In the genomic region with DNA sequence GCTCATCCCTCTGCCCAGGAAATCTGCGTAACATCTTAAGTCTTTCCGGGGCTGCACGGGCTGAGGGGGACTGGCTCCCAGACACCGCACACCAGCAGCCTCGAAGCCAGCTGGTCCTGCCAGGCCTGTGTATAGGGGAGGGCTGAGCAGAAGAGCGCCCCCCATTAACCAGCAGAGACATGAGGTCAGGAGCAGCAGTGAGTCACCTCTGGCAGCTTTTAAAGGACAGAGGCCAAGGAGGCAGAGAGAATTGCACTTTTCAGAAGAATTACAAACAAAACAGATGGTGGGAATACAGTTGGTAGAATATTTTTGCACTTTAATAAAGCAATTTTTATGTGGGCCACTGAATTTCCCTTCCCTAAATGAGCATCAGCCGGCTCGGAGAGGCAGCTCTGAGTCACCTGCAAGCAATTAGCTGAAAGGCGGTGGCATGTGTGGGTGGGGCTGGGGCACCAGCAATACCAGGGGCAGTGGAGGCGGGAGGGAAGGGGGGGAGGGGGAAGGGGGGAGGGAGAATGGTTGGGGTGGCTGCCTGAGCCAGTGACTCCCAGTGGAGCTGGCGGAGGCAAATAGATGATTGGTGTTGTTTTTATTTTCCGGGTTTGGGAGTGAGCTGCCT, we compare ENCODE assay signal across 8 cellular contexts. TPM values are rescaled to one million over a fixed set of nuclear protein-coding genes. Genes with fewer than 3 reads are reported as not detected.
DNase-seq lines count a peak whose midpoint lies in the region; ATAC-seq and TF ChIP-seq lines count a peak whose summit lies in the region.
"Had no signal": no experiment of that assay in that cellular context is flagged by ENCODE, and none has a peak within 500 bp of the region (broad histone marks: within the 10 kb centered on the region; RNA-seq: fewer than 3 reads in every experiment).

No MANE protein-coding gene starts in this region.

- H3K27me3 Mint-ChIP-seq in CD8-positive, alpha-beta T cell (ENCODE audit: low read depth) = no peaks in the 10 kb centered on the region

- peak overlapping the region; percentile 79 for H3K4me2 ChIP-seq in HCT116 (ENCODE audit: low read length)

- TF ChIP-seq CTCF in HCT116 (IDR thresholded peaks at IDR 0.05 in 2 of 3, conservative IDR thresholded peaks at IDR 0.05 in 1 of 3; ENCODE audit: borderline replicate concordance in 1 of 3, insufficient read depth in 1 of 3, low read depth in 2 of 3, low read length in 2 of 3) = peak in 2 of 3 experiments; percentile 15 to 32; a peak in 3 of 6 replicates
- no peak for TF ChIP-seq CTCF in CD8-positive, alpha-beta T cell (IDR thresholded peaks at IDR 0.05)

- POLR2A ChIA-PET in HCT116 (lab: Charles Lee) = interaction anchor here (0.6 to 1.9 kb wide), 6 partner anchors 9 to 162 kb away, joined by 3 to 7 read pairs (median 4); no protein-coding TSS in a partner anchor
- POLR2A ChIA-PET in CD8-positive, alpha-beta T cell (lab: Charles Lee) = no interaction called here

- H3K9me3 ChIP-seq in HCT116 (ENCODE audit: control insufficient read depth in 1 of 2, insufficient read depth in 1 of 2, low read depth in 1 of 2, low read length in 2 of 2) = no peaks in the 10 kb centered on the region
- no peaks in the 10 kb centered on the region for H3K9me3 ChIP-seq in CD8-positive, alpha-beta T cell (ENCODE audit: low read length)

- RAD21 ChIA-PET in HCT116 (lab: Charles Lee; ENCODE audit: low non-redundant PET in 1 of 2, low total read pairs in 2 of 2, uncharacterized antibody in 2 of 2, unreplicated experiment in 2 of 2) = interaction anchor here in 1 of 2 experiments (0.6 kb wide), 1 partner anchor 149 kb away, joined by 3 read pairs; no protein-coding TSS in a partner anchor

- intact Hi-C loops in HCT116 (cut with micrococcal nuclease) = no loop called here
- intact Hi-C loops in CD8-positive, alpha-beta T cell (cut with DNase I, micrococcal nuclease) = no loop called here

- no peak for TF ChIP-seq POLR2A in HCT116 (IDR thresholded peaks at IDR 0.05; ENCODE audit: borderline replicate concordance, extremely low read depth, insufficient read depth, insufficient read length)

- H2AFZ ChIP-seq in HCT116 (ENCODE audit: low read depth, low read length, poor library complexity, severe bottlenecking) = no peak overlapping the region

- no peak overlapping the region for H3K4me3 Mint-ChIP-seq in CD8-positive, alpha-beta T cell

- no peak overlapping the region for H3K27ac Mint-ChIP-seq in CD8-positive, alpha-beta T cell

- no peaks in the 10 kb centered on the region for H3K9me3 Mint-ChIP-seq in CD8-positive, alpha-beta T cell

- peak overlapping the region; percentile 67 for H3K27ac ChIP-seq in HCT116 (ENCODE audit: low read depth, low read length)
- H3K27ac ChIP-seq in CD8-positive, alpha-beta T cell (ENCODE audit: low read depth, low read length) = no peak overlapping the region
- H3K27ac ChIP-seq: HL-60 had no signal

- no peaks in the 10 kb centered on the region for H3K9me2 ChIP-seq in HCT116 (ENCODE audit: insufficient read depth)

- CTCF ChIA-PET in HCT116 (lab: Charles Lee) = interaction anchor here (0.6 to 1.6 kb wide), 8 partner anchors 9 to 452 kb away, joined by 3 to 4 read pairs (median 3); no protein-coding TSS in a partner anchor
- CTCF ChIA-PET in CD8-positive, alpha-beta T cell (lab: Charles Lee) = interaction anchor here (0.9 to 2.1 kb wide), 2 partner anchors 14 to 26 kb away, joined by 3 to 5 read pairs; no protein-coding TSS in a partner anchor

- no peaks in the 10 kb centered on the region for H3K4me1 Mint-ChIP-seq in CD8-positive, alpha-beta T cell (ENCODE audit: low read depth)

- H3K4me1 ChIP-seq in HCT116 (ENCODE audit: control insufficient read depth in 1 of 2, insufficient read depth in 2 of 2, low read length in 2 of 2) = peaks cover 27 to 44% of the 10 kb centered on the region in 2 experiments
- H3K4me1 ChIP-seq in CD8-positive, alpha-beta T cell (ENCODE audit: insufficient read depth, low read length) = no peaks in the 10 kb centered on the region

- H4K20me1 ChIP-seq in HCT116 (ENCODE audit: insufficient read depth) = no peaks in the 10 kb centered on the region

- no peaks in the 10 kb centered on the region for H3K27me3 ChIP-seq in HCT116 (ENCODE audit: insufficient read depth, low read length)
- no peaks in the 10 kb centered on the region for H3K27me3 ChIP-seq in CD8-positive, alpha-beta T cell (ENCODE audit: insufficient read depth, low read length)

- peak; percentile 58 for DNase-seq in HCT116 (ENCODE audit: low read depth, low spot score)
- DNase-seq in NCI-H2227 treated with DMSO at 0.1 percent for 48 hours (lab: John Stamatoyannopoulos, UW) = peak; percentile 50
- DNase-seq in dedifferentiated amniotic fluid mesenchymal stem cell (ENCODE audit: extremely low spot score) = peak; percentile 50
- DNase-seq in skeletal muscle cell (ENCODE audit: low read depth) = peak; percentile 14
- DNase-seq in CD8-positive, alpha-beta T cell = no peak
- no peak for DNase-seq in HuH-7 (ENCODE audit: low spot score)
- no peak for DNase-seq in activated CD8-positive, alpha-beta memory T cell treated with anti-CD3 and anti-CD28 coated beads, Interleukin-2, amount 50 U/mL, for 48 hours

- H3K36me3 ChIP-seq in HCT116 (ENCODE audit: control insufficient read depth in 1 of 2, insufficient read depth in 2 of 2, low read length in 2 of 2) = no peaks in the 10 kb centered on the region
- no peaks in the 10 kb centered on the region for H3K36me3 ChIP-seq in CD8-positive, alpha-beta T cell (ENCODE audit: insufficient read depth, low read length)

- H3K4me3 ChIP-seq in HCT116 (replicated peaks in 1 of 2; ENCODE audit: low read depth in 1 of 2, low read length in 2 of 2) (peak overlapping the region; percentile 25 to 41), skeletal muscle cell (ENCODE audit: low read depth, low read length) (no peak overlapping the region)
- H3K4me3 ChIP-seq in CD8-positive, alpha-beta T cell (ENCODE audit: low read depth, low read length) = no peak overlapping the region

- H3K9ac ChIP-seq in HCT116 (ENCODE audit: low read length) = peak overlapping the region; percentile 62

- peak; percentile 79 for ATAC-seq in HCT116
- no peak for ATAC-seq in CD8-positive, alpha-beta T cell

- H3K79me2 ChIP-seq in HCT116 (ENCODE audit: insufficient read depth, low read length) = no peaks in the 10 kb centered on the region

- TF ChIP-seq RAD21 in HCT116 (IDR thresholded peaks at IDR 0.05; ENCODE audit: low read depth) = no peak

- BruUV-seq in HCT116 (replicated peaks; lab: Mats Ljungman, UMichigan) = no TSS peak

- no peaks in the 10 kb centered on the region for H3K36me3 Mint-ChIP-seq in CD8-positive, alpha-beta T cell

TF ChIP-seq in HCT116, 20 proteins besides CTCF, POLR2A, EP300 and RAD21:
- TF ChIP-seq TCF7L2 (IDR thresholded peaks at IDR 0.05; ENCODE audit: borderline replicate concordance, extremely low read depth, insufficient read depth, insufficient read length) (no peak), YY1 (IDR thresholded peaks at IDR 0.05; ENCODE audit: extremely low read depth, insufficient replicate concordance, low read depth, low read length) (no peak), SIN3A (IDR thresholded peaks at IDR 0.05; ENCODE audit: low read depth) (no peak), JUND (IDR thresholded peaks at IDR 0.05) (no peak)
- TF ChIP-seq, protein P1, sequence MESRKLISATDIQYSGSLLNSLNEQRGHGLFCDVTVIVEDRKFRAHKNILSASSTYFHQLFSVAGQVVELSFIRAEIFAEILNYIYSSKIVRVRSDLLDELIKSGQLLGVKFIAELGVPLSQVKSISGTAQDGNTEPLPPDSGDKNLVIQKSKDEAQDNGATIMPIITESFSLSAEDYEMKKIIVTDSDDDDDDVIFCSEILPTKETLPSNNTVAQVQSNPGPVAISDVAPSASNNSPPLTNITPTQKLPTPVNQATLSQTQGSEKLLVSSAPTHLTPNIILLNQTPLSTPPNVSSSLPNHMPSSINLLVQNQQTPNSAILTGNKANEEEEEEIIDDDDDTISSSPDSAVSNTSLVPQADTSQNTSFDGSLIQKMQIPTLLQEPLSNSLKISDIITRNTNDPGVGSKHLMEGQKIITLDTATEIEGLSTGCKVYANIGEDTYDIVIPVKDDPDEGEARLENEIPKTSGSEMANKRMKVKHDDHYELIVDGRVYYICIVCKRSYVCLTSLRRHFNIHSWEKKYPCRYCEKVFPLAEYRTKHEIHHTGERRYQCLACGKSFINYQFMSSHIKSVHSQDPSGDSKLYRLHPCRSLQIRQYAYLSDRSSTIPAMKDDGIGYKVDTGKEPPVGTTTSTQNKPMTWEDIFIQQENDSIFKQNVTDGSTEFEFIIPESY (IDR thresholded peaks at IDR 0.05; ENCODE audit: extremely low read depth, insufficient replicate concordance, low read length) = no peak

RNA-seq across cellular contexts. Expression of a gene that starts 39.1 kb away (rescaled TPM):
- total RNA-seq in HCT116 (2021; ENCODE audit: unreplicated experiment) = 1.0 TPM
- polyA plus RNA-seq in HCT116 (2012) = 1.00 and 1.2 TPM in 2 replicates
- 1 to 10 TPM; 3.5 to 5.1 TPM for total RNA-seq in CD8-positive, alpha-beta T cell

Comparison
In these comparisons a context has a peak if more than half of its experiments do, and no peak if none do; other contexts are left out.
1. DNase-seq: peak in HCT116 (single experiment), NCI-H2227 treated with DMSO at 0.1 percent for 48 hours (single experiment), dedifferentiated amniotic fluid mesenchymal stem cell (single experiment) and skeletal muscle cell (single experiment); none in CD8-positive, alpha-beta T cell (0 of 7), HuH-7 (single experiment) and activated CD8-positive, alpha-beta memory T cell treated with anti-CD3 and anti-CD28 coated beads, Interleukin-2, amount 50 U/mL, for 48 hours (single experiment).
2. H3K4me3 ChIP-seq: peak in HCT116 (2 of 2); none in skeletal muscle cell (single experiment) and CD8-positive, alpha-beta T cell (single experiment).